26 cellular contexts compared by ENCODE assay signal in the genomic region with DNA sequence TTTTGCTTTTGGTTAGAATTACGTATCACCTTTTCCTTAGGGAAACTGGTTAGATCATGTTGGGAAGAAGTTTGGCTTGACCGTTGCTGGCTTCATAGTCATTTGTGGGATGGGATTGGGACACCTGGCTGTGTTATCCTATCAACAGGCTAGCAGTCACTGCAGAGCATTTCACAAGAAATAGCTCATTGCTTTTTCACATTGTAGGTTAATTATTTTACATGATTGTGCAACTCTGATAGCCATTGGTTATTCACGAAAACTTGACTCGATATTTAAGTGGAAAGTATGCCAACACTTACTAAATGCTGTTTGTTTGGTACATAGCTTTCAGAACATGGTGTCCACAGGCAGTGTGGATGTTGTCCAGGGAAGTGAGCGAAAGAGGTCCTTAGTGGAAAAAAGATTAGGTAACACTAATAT.
"Had no signal": no experiment of that assay in that cellular context is flagged by ENCODE, and none has a peak within 500 bp of the region (broad histone marks: within the 10 kb centered on the region; RNA-seq: fewer than 3 reads in every experiment).

No MANE protein-coding gene starts in this region.

- H3K27me3 ChIP-seq: neutrophil, ovary, thyroid gland had no signal

- H3K36me3 ChIP-seq: heart left ventricle, neutrophil, ovary, thyroid gland had no signal

- H3K4me1 ChIP-seq: heart left ventricle, thyroid gland had no signal

- H3K27ac ChIP-seq: heart left ventricle, neutrophil, ovary, psoas muscle, thyroid gland had no signal

- H3K9me3 ChIP-seq: heart left ventricle, neutrophil, ovary, psoas muscle, thyroid gland had no signal

- H3K4me3 ChIP-seq: heart left ventricle, ovary, psoas muscle, thyroid gland had no signal

- DNase-seq: activated CD4-positive, alpha-beta memory T cell treated with anti-CD3 and anti-CD28 coated beads, Interleukin-2, amount 10 ng/mL, durations not matched to agents 7 days and 5 days; activated CD4-positive, alpha-beta T cell treated with anti-CD3 and anti-CD28 coated beads, Interleukin-2, amount 10 ng/mL, durations not matched to agents 24 days and 14 days; activated CD8-positive, alpha-beta memory T cell treated with anti-CD3 and anti-CD28 coated beads, Interleukin-2, amount 10 ng/mL, durations not matched to agents 7 days and 5 days; activated effector memory CD4-positive, alpha-beta T cell treated with anti-CD3 and anti-CD28 coated beads, Interleukin-2, amount 50 U/mL, for 16 hours; activated naive CD4-positive, alpha-beta T cell treated with anti-CD3 and anti-CD28 coated beads, Interleukin-2, amount 10 ng/mL, durations not matched to agents 7 days and 5 days; activated T-cell treated with anti-CD3 and anti-CD28 coated beads for 4 hours; amygdala; central memory CD4-positive, alpha-beta T cell; dermis blood vessel endothelial cell; effector CD8-positive, alpha-beta T cell; heart left ventricle; ovary; psoas muscle; right cardiac atrium; stimulated activated CD4-positive, alpha-beta T cell treated with anti-CD3 and anti-CD28 coated beads, Interleukin-12 subunit alpha, Interleukin-12 subunit beta, amount 100 ng/mL, for 4 hours; stimulated activated CD4-positive, alpha-beta T cell treated with anti-CD3 and anti-CD28 coated beads, Interleukin-4, amount 100 ng/mL, for 4 hours; stimulated activated naive CD8-positive, alpha-beta T cell treated with anti-CD3 and anti-CD28 coated beads, Interleukin-15, Interleukin-2, amounts not matched to agents 100 U/mL and 50 U/mL, for 24 hours; T1000; thyroid gland had no signal

- FAIRE-seq: frontal cortex, keratinocyte, urothelium cell line had no signal

- ATAC-seq: activated CD4-positive, CD25-positive, alpha-beta regulatory T cell treated with anti-CD3 and anti-CD28 coated beads, Interleukin-2, amount 50 U/mL, for 24 hours; activated CD8-positive, alpha-beta memory T cell treated with anti-CD3 and anti-CD28 coated beads, Interleukin-2, amount 10 ng/mL, durations not matched to agents 7 days and 5 days; esophagus mucosa; heart left ventricle; natural killer cell treated with Interleukin-12 subunit alpha and Interleukin-12 subunit beta and Interleukin-15 and Interleukin-18, amount 100 ng/mL, for 72 hours; psoas muscle; right cardiac atrium; stimulated activated naive CD8-positive, alpha-beta T cell treated with anti-CD3 and anti-CD28 coated beads, Interleukin-15, Interleukin-2, amounts not matched to agents 100 U/mL and 50 U/mL, for 24 hours had no signal
